In genomic region chr12:31768046-31768445, GRCh38 we compare ENCODE assay signal across 24 cellular contexts. TPM values are rescaled to one million over a fixed set of nuclear protein-coding genes. Genes with fewer than 3 reads are reported as not detected.
DNase-seq lines count a peak whose midpoint lies in the region; ATAC-seq and TF ChIP-seq lines count a peak whose summit lies in the region.
"Had no signal": no experiment of that assay in that cellular context is flagged by ENCODE, and none has a peak within 500 bp of the region (broad histone marks: within the 10 kb centered on the region; RNA-seq: fewer than 3 reads in every experiment).

No MANE protein-coding gene starts in this region.

- H3K4me3 Mint-ChIP-seq in CD4-positive, alpha-beta T cell = no peak overlapping the region
- H3K4me3 Mint-ChIP-seq in activated T-helper 17 cell treated with anti-CD3 and anti-CD28 coated beads, Interleukin-2, amount 50 U/mL, for 72 hours = no peak overlapping the region
- H3K4me3 Mint-ChIP-seq in immature natural killer cell = no peak overlapping the region
- H3K4me3 Mint-ChIP-seq: activated CD4-positive, alpha-beta T cell treated with anti-CD3 and anti-CD28 coated beads, Interleukin-2, amount 10 ng/mL, durations not matched to agents 7 days and 5 days; activated naive CD8-positive, alpha-beta T cell treated with anti-CD3 and anti-CD28 coated beads, Interleukin-2, amount 10 ng/mL, durations not matched to agents 7 days and 5 days; T-helper 17 cell had no signal

- peaks cover 19% of the 10 kb centered on the region for H3K4me1 Mint-ChIP-seq in CD4-positive, alpha-beta T cell (ENCODE audit: low read depth)
- H3K4me1 Mint-ChIP-seq in activated T-helper 17 cell treated with anti-CD3 and anti-CD28 coated beads, Interleukin-2, amount 50 U/mL, for 72 hours = peaks cover 10% of the 10 kb centered on the region
- H3K4me1 Mint-ChIP-seq in immature natural killer cell = peaks cover 1 to 8% of the 10 kb centered on the region in 2 donors
- H3K4me1 Mint-ChIP-seq: T-helper 17 cell had no signal

- POLR2A ChIA-PET in CD4-positive, alpha-beta T cell (lab: Charles Lee) = no interaction called here

- peak overlapping the region; percentile 56 for H3K27ac Mint-ChIP-seq in CD4-positive, alpha-beta T cell
- peak overlapping the region; percentile 65 for H3K27ac Mint-ChIP-seq in activated T-helper 17 cell treated with anti-CD3 and anti-CD28 coated beads, Interleukin-2, amount 50 U/mL, for 72 hours
- H3K27ac Mint-ChIP-seq in immature natural killer cell = peak overlapping the region in 1 of 6 donors; percentile 7
- H3K27ac Mint-ChIP-seq: activated CD4-positive, alpha-beta T cell treated with anti-CD3 and anti-CD28 coated beads, Interleukin-2, amount 10 ng/mL, durations not matched to agents 7 days and 5 days; activated naive CD8-positive, alpha-beta T cell treated with anti-CD3 and anti-CD28 coated beads, Interleukin-2, amount 10 ng/mL, durations not matched to agents 7 days and 5 days; activated T-helper 2 cell treated with anti-CD3 and anti-CD28 coated beads, Interferon-gamma antibody, Interleukin-2, Interleukin-4, amounts not matched to agents 10 μg/mL and 5 μg/mL and 100 μg/mL, durations not matched to agents 14 hours and 24 hours and 36 hours had no signal

- no peaks in the 10 kb centered on the region for H3K27me3 Mint-ChIP-seq in CD4-positive, alpha-beta T cell
- H3K27me3 Mint-ChIP-seq in activated T-helper 17 cell treated with anti-CD3 and anti-CD28 coated beads, Interleukin-2, amount 50 U/mL, for 72 hours = no peaks in the 10 kb centered on the region
- H3K27me3 Mint-ChIP-seq in immature natural killer cell (ENCODE audit: low read depth in 3 of 3) = no peaks in the 10 kb centered on the region
- H3K27me3 Mint-ChIP-seq: activated CD4-positive, alpha-beta T cell treated with anti-CD3 and anti-CD28 coated beads, Interleukin-2, amount 10 ng/mL, durations not matched to agents 7 days and 5 days; activated naive CD8-positive, alpha-beta T cell treated with anti-CD3 and anti-CD28 coated beads, Interleukin-2, amount 10 ng/mL, durations not matched to agents 7 days and 5 days; T-helper 17 cell had no signal

- intact Hi-C loops in CD4-positive, alpha-beta T cell (cut with DNase I, micrococcal nuclease) = loop anchor here in 1 of 2 experiments (5.0 kb wide), 1 partner anchor 44 kb away; no protein-coding TSS in a partner anchor

- no peaks in the 10 kb centered on the region for H3K36me3 Mint-ChIP-seq in CD4-positive, alpha-beta T cell (ENCODE audit: low read depth)
- no peaks in the 10 kb centered on the region for H3K36me3 Mint-ChIP-seq in activated T-helper 17 cell treated with anti-CD3 and anti-CD28 coated beads, Interleukin-2, amount 50 U/mL, for 72 hours (ENCODE audit: low read depth)
- H3K36me3 Mint-ChIP-seq in immature natural killer cell = peaks cover 0 to 3% (median 0%) of the 10 kb centered on the region in 3 donors

- H3K27ac ChIP-seq in CD4-positive, alpha-beta T cell (ENCODE audit: low read depth, low read length) = no peak overlapping the region
- H3K27ac ChIP-seq: epithelial cell of prostate, heart left ventricle, SK-N-MC, upper lobe of right lung had no signal

- TF ChIP-seq CTCF in CD4-positive, alpha-beta T cell (IDR thresholded peaks at IDR 0.05) = no peak

- H3K9me3 ChIP-seq in CD4-positive, alpha-beta T cell (ENCODE audit: control insufficient read depth, low read length) = no peaks in the 10 kb centered on the region
- H3K9me3 ChIP-seq: upper lobe of right lung had no signal

- no peaks in the 10 kb centered on the region for H3K27me3 ChIP-seq in CD4-positive, alpha-beta T cell (ENCODE audit: control insufficient read depth, insufficient read depth, low read length)
- H3K27me3 ChIP-seq: heart left ventricle, upper lobe of right lung had no signal

- CTCF ChIA-PET in CD4-positive, alpha-beta T cell (lab: Charles Lee) = no interaction called here

- H3K9me3 Mint-ChIP-seq in CD4-positive, alpha-beta T cell = no peaks in the 10 kb centered on the region
- peaks cover 3% of the 10 kb centered on the region for H3K9me3 Mint-ChIP-seq in activated T-helper 17 cell treated with anti-CD3 and anti-CD28 coated beads, Interleukin-2, amount 50 U/mL, for 72 hours
- no peaks in the 10 kb centered on the region for H3K9me3 Mint-ChIP-seq in immature natural killer cell

- no peak for DNase-seq in CD4-positive, alpha-beta T cell
- peak; percentile 26 for DNase-seq in COLO668 (lab: John Stamatoyannopoulos, UW; ENCODE audit: unreplicated experiment)
- DNase-seq in NCI-H69 (lab: John Stamatoyannopoulos, UW) = peak; percentile 83
- no peak for DNase-seq in activated T-cell treated with anti-CD3 and anti-CD28 coated beads, Interleukin-2, amount 50 U/mL, for 1 hour
- DNase-seq in retina = no peak
- DNase-seq in NCI-H774 (lab: John Stamatoyannopoulos, UW) = no peak
- no peak for DNase-seq in immature natural killer cell
- DNase-seq: activated CD4-positive, alpha-beta T cell treated with anti-CD3 and anti-CD28 coated beads, Interleukin-2, amount 10 ng/mL, durations not matched to agents 7 days and 5 days; activated naive CD8-positive, alpha-beta T cell treated with anti-CD3 and anti-CD28 coated beads, Interleukin-2, amount 10 ng/mL, durations not matched to agents 7 days and 5 days; cerebellar nuclear complex; DMS153; GF-D8; heart left ventricle; IMR-90; mesendoderm; NCI-H1105 treated with DMSO at 0.1 percent for 48 hours; NCI-H2081 treated with DMSO at 0.1 percent for 48 hours; stimulated activated CD4-positive, alpha-beta T cell treated with anti-CD3 and anti-CD28 coated beads, Interleukin-2, amount 100 ng/mL, for 24 hours; T-helper 17 cell; upper lobe of right lung had no signal

- ATAC-seq in CD4-positive, alpha-beta T cell (ENCODE audit: poor library complexity) = no peak
- ATAC-seq in activated T-helper 17 cell treated with anti-CD3 and anti-CD28 coated beads, Interleukin-2, amount 50 U/mL, for 72 hours (replicated peaks) = no peak
- ATAC-seq: heart left ventricle, T-helper 17 cell, upper lobe of right lung had no signal

RNA-seq across cellular contexts. Expression of gene AMN1, which starts 39.2 kb away (rescaled TPM):
- total RNA-seq in CD4-positive, alpha-beta T cell = 1 to 10 TPM; 6.9 to 8.5 TPM
- total RNA-seq in activated T-helper 17 cell treated with anti-CD3 and anti-CD28 coated beads, Interleukin-2, amount 50 U/mL, for 72 hours = 1 to 10 TPM; 5.7 to 7.7 TPM
- 10 to 100 TPM in 1 of 3 donors, 1 to 10 TPM in 2; 5.5 to 20.5 (median 9.9) TPM for polyA plus RNA-seq in immature natural killer cell

Comparison
In these comparisons a context has a peak if more than half of its experiments do, and no peak if none do; other contexts are left out.
1. DNase-seq: peak in COLO668 (single experiment) and NCI-H69 (single experiment); none in CD4-positive, alpha-beta T cell (0 of 10), activated T-cell treated with anti-CD3 and anti-CD28 coated beads, Interleukin-2, amount 50 U/mL, for 1 hour (single experiment), retina (single experiment), NCI-H774 (single experiment) and immature natural killer cell (0 of 3).